In the genomic region with DNA sequence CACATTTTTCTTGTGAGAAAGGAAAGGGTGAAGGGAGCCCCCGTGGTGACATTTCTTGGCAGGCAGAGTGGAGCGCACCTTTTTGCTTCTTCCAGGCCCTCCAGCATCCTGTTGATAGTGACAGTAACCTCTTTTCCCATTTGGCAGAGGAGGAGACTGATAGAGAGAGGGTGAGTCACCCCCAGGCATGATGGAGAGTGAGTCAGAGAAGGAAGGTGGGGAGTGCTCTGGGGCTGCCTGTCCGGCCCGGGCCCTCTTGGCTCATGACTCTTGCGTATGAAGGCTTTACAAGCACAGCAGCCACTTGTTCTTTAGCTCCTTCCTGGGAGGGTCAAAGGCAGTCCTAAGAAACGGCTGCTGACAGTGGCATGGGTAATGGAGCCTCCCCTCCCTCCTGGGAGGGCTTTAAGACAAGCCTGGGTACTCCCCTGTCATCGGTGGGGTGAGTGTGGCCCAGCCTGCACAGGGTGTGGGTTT, we compare ENCODE assay signal across 9 cellular contexts. TPM values are rescaled to one million over a fixed set of nuclear protein-coding genes. Genes with fewer than 3 reads are reported as not detected.
DNase-seq lines count a peak whose midpoint lies in the region; TF ChIP-seq lines count a peak whose summit lies in the region.
"Had no signal": no experiment of that assay in that cellular context is flagged by ENCODE, and none has a peak within 500 bp of the region (broad histone marks: within the 10 kb centered on the region; RNA-seq: fewer than 3 reads in every experiment).

No MANE protein-coding gene starts in this region.

- DNase-seq in 8988T (peak; percentile 83), HFF-Myc (ENCODE audit: extremely low read depth, low read depth) (peak; percentile 88), amniotic epithelial cell (ENCODE audit: low read depth) (peak; percentile 95), kidney tubule cell (ENCODE audit: low spot score) (peak; percentile 87), ecto neural progenitor cell (ENCODE audit: low spot score) (no peak), DMS79 treated with DMSO at 0.1 percent for 48 hours (lab: John Stamatoyannopoulos, UW) (no peak), posterior vena cava (ENCODE audit: low spot score) (no peak), SKM-1 (lab: John Stamatoyannopoulos, UW; ENCODE audit: unreplicated experiment) (no peak)
- DNase-seq: activated CD4-positive, CD25-positive, alpha-beta regulatory T cell treated with anti-CD3 and anti-CD28 coated beads, Interleukin-2, amount 50 U/mL, for 72 hours had no signal

- intact Hi-C loops in posterior vena cava (cut with DNase I): no loop called here

- H3K4me3 ChIP-seq in HFF-Myc (replicated peaks; ENCODE audit: low read depth, low read length): no peak overlapping the region

- no peak for TF ChIP-seq CTCF in HFF-Myc (IDR thresholded peaks at IDR 0.05; ENCODE audit: low read depth, low read length, missing control alignments)

RNA-seq across cellular contexts. Expression of gene ANKRD63, which starts 16.0 kb away (rescaled TPM):
- not detected for total RNA-seq in posterior vena cava

RNA-seq across cellular contexts. Expression of gene PAK6, which starts 28.0 kb away (rescaled TPM):
- total RNA-seq in posterior vena cava: under 1 TPM; 0.37 to 0.38 TPM

RNA-seq across cellular contexts. Expression of gene PLCB2, which starts 40.9 kb away (rescaled TPM):
- 10 to 100 TPM; 20.8 to 29.0 TPM for total RNA-seq in posterior vena cava

RNA-seq across cellular contexts. Expression of gene INAFM2, which starts 56.6 kb away (rescaled TPM):
- total RNA-seq in posterior vena cava: 10 to 100 TPM; 25.3 to 27.1 TPM

Comparison
In these comparisons a context has a peak if more than half of its experiments do, and no peak if none do; other contexts are left out.
1. DNase-seq: peak in 8988T (single experiment), HFF-Myc (single experiment), amniotic epithelial cell (single experiment) and kidney tubule cell (single experiment); none in ecto neural progenitor cell (single experiment), DMS79 treated with DMSO at 0.1 percent for 48 hours (single experiment), posterior vena cava (single experiment) and SKM-1 (single experiment).